Comparison of ENCODE assay signal across 12 cellular contexts in the genomic region with DNA sequence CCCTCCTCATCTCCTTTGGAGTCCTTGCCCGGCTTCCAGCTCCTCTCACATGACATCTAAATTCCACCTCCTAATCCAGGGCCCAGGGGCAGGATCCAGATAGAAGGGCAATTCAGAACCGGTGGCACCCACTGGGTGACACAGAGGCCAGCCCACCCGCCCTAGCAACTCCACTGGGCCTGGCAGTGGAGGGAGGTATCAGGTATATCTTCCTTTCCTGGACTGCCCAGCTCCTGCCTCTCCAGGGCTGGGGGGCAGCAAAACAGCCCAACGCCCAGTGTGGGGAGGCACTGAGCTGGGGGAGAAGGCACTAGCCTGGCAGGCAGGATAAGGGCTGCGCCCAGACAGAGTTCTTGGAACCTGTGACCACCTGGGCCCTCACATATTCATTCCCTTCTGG. TPM values are rescaled to one million over a fixed set of nuclear protein-coding genes. Genes with fewer than 3 reads are reported as not detected.
A peak's percentile ranks its signal among the peaks of the same experiment; 100 is the strongest.
DNase-seq lines count a peak whose midpoint lies in the region; ATAC-seq, FAIRE-seq and TF ChIP-seq lines count a peak whose summit lies in the region.
"Had no signal": no experiment of that assay in that cellular context is flagged by ENCODE, and none has a peak within 500 bp of the region (broad histone marks: within the 10 kb centered on the region; RNA-seq: fewer than 3 reads in every experiment).

No MANE protein-coding gene starts in this region.

- peak overlapping the region; percentile 31 for H2BK5ac ChIP-seq in trophoblast cell (ENCODE audit: low read depth, low read length, poor library complexity)

- H3K14ac ChIP-seq in trophoblast cell (ENCODE audit: low read length): peak overlapping the region; percentile 79

- peak overlapping the region; percentile 84 for H4K91ac ChIP-seq in trophoblast cell (ENCODE audit: low read depth, low read length)

- DNase-seq in T-helper 17 cell: no peak
- DNase-seq in fibroblast of lung (ENCODE audit: low read depth in 2 of 2): no peak
- DNase-seq in trophoblast cell: no peak
- DNase-seq in RKO (ENCODE audit: low spot score): no peak
- DNase-seq in small intestine: no peak
- DNase-seq in effector CD4-positive, alpha-beta T cell: no peak
- DNase-seq: NCI-H510A, occipital lobe, T1000 had no signal

- WGBS in trophoblast cell (ENCODE audit: extremely low coverage, insufficient coverage, insufficient read length): no CpG with 5 or more reads among the region's 5 CpGs
- whole genome bisulfite sequencing in small intestine, 3 donors: 78 to 91% (median 85%) methylated on average over 5 of the region's 5 CpGs

- peak overlapping the region; percentile 57 for H4K8ac ChIP-seq in trophoblast cell (ENCODE audit: low read depth, low read length)

- ATAC-seq in T-helper 17 cell (no peak), GM21723 (IDR thresholded peaks at IDR 0.05; ENCODE audit: unreplicated experiment) (no peak)

- FAIRE-seq in small intestine (lab: Jason Lieb, UNC): no peak
- FAIRE-seq: D721Med had no signal

- H3K23ac ChIP-seq in trophoblast cell (ENCODE audit: low read length): no peak overlapping the region

- H3K79me2 ChIP-seq in fibroblast of lung (ENCODE audit: control insufficient read depth, insufficient read depth, low read length): no peaks in the 10 kb centered on the region
- H3K79me2 ChIP-seq in trophoblast cell (ENCODE audit: control insufficient read depth, insufficient read depth, low read length, poor library complexity): peaks cover 8% of the 10 kb centered on the region

- peak overlapping the region in 2 of 10 experiments; percentile 10 to 24; a peak in 1 of 20 replicates for H3K4me3 ChIP-seq in BLaER1 treated with 17β-estradiol and CSF1 and Interleukin-3, amounts not matched to agents 10 nM and 100 nM
- H3K4me3 ChIP-seq in fibroblast of lung (replicated peaks in 1 of 4; ENCODE audit: control extremely low read depth in 1 of 4, insufficient read depth in 1 of 4, low read depth in 3 of 4, low read length in 4 of 4): no peak overlapping the region
- H3K4me3 ChIP-seq in trophoblast cell (ENCODE audit: low read depth, low read length): no peak overlapping the region
- H3K4me3 ChIP-seq in small intestine (ENCODE audit: low read depth in 1 of 2, low read length in 2 of 2): no peak overlapping the region

- peak overlapping the region; percentile 95 for H3K27ac Mint-ChIP-seq in T-helper 17 cell

- peak overlapping the region; percentile 68 for H3K4me3 Mint-ChIP-seq in T-helper 17 cell

- H3K27ac ChIP-seq in BLaER1 treated with 17β-estradiol and CSF1 and Interleukin-3, amounts not matched to agents 10 nM and 100 nM: peak overlapping the region; percentile 27 to 82 (median 65); a peak in 21 of 22 replicates
- H3K27ac ChIP-seq in fibroblast of lung (ENCODE audit: insufficient read depth, low read length) (peak overlapping the region; percentile 66), trophoblast cell (ENCODE audit: low read depth, low read length) (peak overlapping the region; percentile 63), small intestine (ENCODE audit: low read depth in 1 of 2, low read length in 1 of 2) (peak overlapping the region in 1 of 2 donors; percentile 88)

- H3K9me3 ChIP-seq in BLaER1 treated with 17β-estradiol and CSF1 and Interleukin-3, amounts not matched to agents 10 nM and 100 nM (replicated peaks in 1 of 11): no peaks in the 10 kb centered on the region
- no peaks in the 10 kb centered on the region for H3K9me3 ChIP-seq in T-helper 17 cell (ENCODE audit: control insufficient read depth, low read length, poor library complexity, severe bottlenecking)
- H3K9me3 ChIP-seq in fibroblast of lung (ENCODE audit: control insufficient read depth, insufficient read depth, low read depth, low read length): no peaks in the 10 kb centered on the region
- no peaks in the 10 kb centered on the region for H3K9me3 ChIP-seq in trophoblast cell (ENCODE audit: insufficient read depth, low read depth, low read length)
- no peaks in the 10 kb centered on the region for H3K9me3 ChIP-seq in small intestine (ENCODE audit: control insufficient read depth, low read depth)

- H3K36me3 ChIP-seq in BLaER1 treated with 17β-estradiol and CSF1 and Interleukin-3, amounts not matched to agents 10 nM and 100 nM: peaks cover 0 to 25% (median 13%) of the 10 kb centered on the region in 11 experiments; a peak in 11 of 22 replicates
- H3K36me3 ChIP-seq in fibroblast of lung (ENCODE audit: control insufficient read depth, insufficient read depth, low read length) (peaks cover 2% of the 10 kb centered on the region), trophoblast cell (ENCODE audit: control insufficient read depth in 1 of 2, insufficient read depth in 2 of 2, low read length in 2 of 2) (peaks cover 11 to 15% of the 10 kb centered on the region in 2 experiments), small intestine (ENCODE audit: control insufficient read depth in 2 of 2, insufficient read depth in 2 of 2, low read length in 2 of 2) (no peaks in the 10 kb centered on the region)

- H2BK120ac ChIP-seq in trophoblast cell (ENCODE audit: insufficient read depth, low read length, poor library complexity): peak overlapping the region; percentile 86

- H3K79me1 ChIP-seq in trophoblast cell (ENCODE audit: low read length): peaks cover 41% of the 10 kb centered on the region

- H4K20me1 ChIP-seq in BLaER1 treated with 17β-estradiol and CSF1 and Interleukin-3, amounts not matched to agents 10 nM and 100 nM: peaks cover 0 to 5% (median 0%) of the 10 kb centered on the region in 11 experiments; a peak in 2 of 22 replicates
- H4K20me1 ChIP-seq in fibroblast of lung (ENCODE audit: control insufficient read depth, extremely low read depth, insufficient read depth, low read length): no peaks in the 10 kb centered on the region

- peak overlapping the region; percentile 89 for H2BK12ac ChIP-seq in trophoblast cell (ENCODE audit: low read length)

- peaks cover 38% of the 10 kb centered on the region for H3K4me1 Mint-ChIP-seq in T-helper 17 cell

- H3K9ac ChIP-seq in BLaER1 treated with 17β-estradiol and CSF1 and Interleukin-3, amounts not matched to agents 10 nM and 100 nM: peak overlapping the region in 10 of 11 experiments; percentile 13 to 65 (median 58); a peak in 16 of 22 replicates
- H3K9ac ChIP-seq in fibroblast of lung (ENCODE audit: insufficient read depth, low read length) (no peak overlapping the region), trophoblast cell (ENCODE audit: low read length) (no peak overlapping the region)

- peak overlapping the region; percentile 90 for H2AK5ac ChIP-seq in trophoblast cell (ENCODE audit: low read length)

- H2AFZ ChIP-seq in fibroblast of lung (ENCODE audit: low read length) (no peak overlapping the region), trophoblast cell (ENCODE audit: insufficient read depth, low read length, poor library complexity) (no peak overlapping the region)

- no peak for TF ChIP-seq CTCF in fibroblast of lung (conservative IDR thresholded peaks at IDR 0.05 in 1 of 2, IDR thresholded peaks at IDR 0.05 in 1 of 2; ENCODE audit: low read depth in 1 of 2, low read length in 2 of 2)

- no peak overlapping the region for H4K12ac ChIP-seq in trophoblast cell (ENCODE audit: low read depth, low read length)

- H3K36me3 Mint-ChIP-seq in T-helper 17 cell (ENCODE audit: low read depth): peaks cover 5% of the 10 kb centered on the region

- peak overlapping the region; percentile 65 to 89 (median 79) for H3K4me2 ChIP-seq in BLaER1 treated with 17β-estradiol and CSF1 and Interleukin-3, amounts not matched to agents 10 nM and 100 nM
- H3K4me2 ChIP-seq in fibroblast of lung (ENCODE audit: extremely low read depth, insufficient read depth, low read length) (peak overlapping the region; percentile 63), trophoblast cell (ENCODE audit: low read length) (no peak overlapping the region)

- peak overlapping the region; percentile 69 for H3K18ac ChIP-seq in trophoblast cell (ENCODE audit: low read length)

- peak overlapping the region; percentile 61 for H3K4ac ChIP-seq in trophoblast cell (ENCODE audit: low read depth, low read length)

- no peaks in the 10 kb centered on the region for H3K27me3 Mint-ChIP-seq in T-helper 17 cell

- H3K27me3 ChIP-seq in BLaER1 treated with 17β-estradiol and CSF1 and Interleukin-3, amounts not matched to agents 10 nM and 100 nM: no peaks in the 10 kb centered on the region
- H3K27me3 ChIP-seq in fibroblast of lung (ENCODE audit: control insufficient read depth, insufficient read depth, low read length) (no peaks in the 10 kb centered on the region), trophoblast cell (ENCODE audit: insufficient read depth, low read length) (no peaks in the 10 kb centered on the region), small intestine (ENCODE audit: control insufficient read depth in 2 of 2, insufficient read depth in 2 of 2, low read length in 2 of 2) (no peaks in the 10 kb centered on the region)

- peaks cover 71 to 81% (median 76%) of the 10 kb centered on the region in 10 experiments for H3K4me1 ChIP-seq in BLaER1 treated with 17β-estradiol and CSF1 and Interleukin-3, amounts not matched to agents 10 nM and 100 nM
- H3K4me1 ChIP-seq in fibroblast of lung (ENCODE audit: control insufficient read depth, extremely low read depth, insufficient read depth, low read length) (peaks cover 51% of the 10 kb centered on the region), trophoblast cell (ENCODE audit: control insufficient read depth in 1 of 2, insufficient read depth in 2 of 2, low read length in 2 of 2) (peaks cover 55 to 58% of the 10 kb centered on the region in 2 experiments), small intestine (ENCODE audit: control insufficient read depth in 2 of 2, insufficient read depth in 1 of 2, low read depth in 1 of 2, low read length in 1 of 2) (peaks cover 0 to 3% of the 10 kb centered on the region in 2 donors)

RNA-seq across cellular contexts. Expression of gene TRIM8, which starts 10.4 kb away (rescaled TPM):
- 10 to 100 TPM; 63.6 to 73.0 TPM for total RNA-seq in T-helper 17 cell
- total RNA-seq in fibroblast of lung: 80.9 and 143 TPM in 2 replicates
- polyA plus RNA-seq in fibroblast of lung: 93.2 and 152 TPM in 2 replicates
- 166 and 220 TPM in 2 replicates for polyA plus RNA-seq in fibroblast of lung (2012)
- polyA minus RNA-seq in fibroblast of lung (ENCODE audit: low replicate concordance): 118 and 164 TPM in 2 replicates
- 36.7 and 37.2 TPM in 2 replicates for polyA plus RNA-seq in trophoblast cell (2013)
- 10 to 100 TPM; 38.1 to 65.1 (median 39.8) TPM for polyA plus RNA-seq in small intestine

Comparison
In these comparisons a context has a peak if more than half of its experiments do, and no peak if none do; other contexts are left out.
1. H3K9ac ChIP-seq: peak in BLaER1 treated with 17β-estradiol and CSF1 and Interleukin-3, amounts not matched to agents 10 nM and 100 nM (10 of 11); none in fibroblast of lung (single experiment) and trophoblast cell (single experiment).